ENCODE assay signal across 8 cellular contexts in genomic region chr9:126516936-126517750, GRCh38.
A peak's percentile ranks its signal among the peaks of the same experiment; 100 is the strongest.
DNase-seq lines count a peak whose midpoint lies in the region; ATAC-seq and TF ChIP-seq lines count a peak whose summit lies in the region.

No MANE protein-coding gene starts in this region.

- no peak for TF ChIP-seq CTCF in mucosa of descending colon (IDR thresholded peaks at IDR 0.05)

- ATAC-seq in T-helper 17 cell (peak; percentile 67), mucosa of descending colon (peak; percentile 45), GM21381 (IDR thresholded peaks at IDR 0.05; ENCODE audit: unreplicated experiment) (no peak)
- peak; percentile 90 for ATAC-seq in stimulated activated naive CD8-positive, alpha-beta T cell treated with anti-CD3 and anti-CD28 coated beads, Interleukin-15, amount 100 ng/mL, for 72 hours

- H3K36me3 Mint-ChIP-seq in T-helper 17 cell (ENCODE audit: low read depth) = no peaks in the 10 kb centered on the region

- H3K4me3 Mint-ChIP-seq in T-helper 17 cell = peak overlapping the region; percentile 95
- peak overlapping the region; percentile 78 for H3K4me3 Mint-ChIP-seq in stimulated activated naive CD8-positive, alpha-beta T cell treated with anti-CD3 and anti-CD28 coated beads, Interleukin-15, amount 100 ng/mL, for 72 hours

- H3K4me1 Mint-ChIP-seq in T-helper 17 cell = peaks cover 18% of the 10 kb centered on the region
- peaks cover 51% of the 10 kb centered on the region for H3K4me1 Mint-ChIP-seq in stimulated activated naive CD8-positive, alpha-beta T cell treated with anti-CD3 and anti-CD28 coated beads, Interleukin-15, amount 100 ng/mL, for 72 hours

- peaks cover 56% of the 10 kb centered on the region for H3K27me3 Mint-ChIP-seq in T-helper 17 cell
- peaks cover 85% of the 10 kb centered on the region for H3K27me3 Mint-ChIP-seq in stimulated activated naive CD8-positive, alpha-beta T cell treated with anti-CD3 and anti-CD28 coated beads, Interleukin-15, amount 100 ng/mL, for 72 hours

- no peaks in the 10 kb centered on the region for H3K9me3 ChIP-seq in T-helper 17 cell (ENCODE audit: control insufficient read depth, low read length, poor library complexity, severe bottlenecking)
- H3K9me3 ChIP-seq in mucosa of descending colon = no peaks in the 10 kb centered on the region

- peak overlapping the region; percentile 39 for H3K4me3 ChIP-seq in Jurkat, Clone E6-1 (ENCODE audit: low read length)
- H3K4me3 ChIP-seq in mucosa of descending colon = no peak overlapping the region

- no peaks in the 10 kb centered on the region for H3K36me3 ChIP-seq in mucosa of descending colon (ENCODE audit: low read depth)

- H3K27ac Mint-ChIP-seq in T-helper 17 cell = peak overlapping the region; percentile 87
- H3K27ac Mint-ChIP-seq in stimulated activated naive CD8-positive, alpha-beta T cell treated with anti-CD3 and anti-CD28 coated beads, Interleukin-15, amount 100 ng/mL, for 72 hours = peak overlapping the region; percentile 83 to 91

- H3K4me1 ChIP-seq in mucosa of descending colon (ENCODE audit: low read depth) = no peaks in the 10 kb centered on the region

- no peaks in the 10 kb centered on the region for H3K9me3 Mint-ChIP-seq in stimulated activated naive CD8-positive, alpha-beta T cell treated with anti-CD3 and anti-CD28 coated beads, Interleukin-15, amount 100 ng/mL, for 72 hours

- DNase-seq in ELF-1 (ENCODE audit: low read depth, low spot score) (peak; percentile 88), T-helper 17 cell (no peak), dermis blood vessel endothelial cell (peak; percentile 39), mucosa of descending colon (peak in 2 of 3 donors; percentile 29 to 69), hippocampal formation (lab: John Stamatoyannopoulos, UW) (no peak)
- no peak for DNase-seq in Jurkat, Clone E6-1 (ENCODE audit: low read depth, low spot score)
- DNase-seq in stimulated activated naive CD8-positive, alpha-beta T cell treated with anti-CD3 and anti-CD28 coated beads, Interleukin-15, amount 100 ng/mL, for 72 hours = peak; percentile 62 to 81

- intact Hi-C loops in mucosa of descending colon (cut with DNase I, micrococcal nuclease) = no loop called here

Comparison
In these comparisons a context has a peak if more than half of its experiments do, and no peak if none do; other contexts are left out.
1. DNase-seq: peak in ELF-1 (single experiment), dermis blood vessel endothelial cell (single experiment), mucosa of descending colon (2 of 3) and stimulated activated naive CD8-positive, alpha-beta T cell treated with anti-CD3 and anti-CD28 coated beads, Interleukin-15, amount 100 ng/mL, for 72 hours (2 of 2); none in Jurkat, Clone E6-1 (single experiment), T-helper 17 cell (0 of 3) and hippocampal formation (0 of 2).